1 cellular context compared by ENCODE assay signal in the genomic region with DNA sequence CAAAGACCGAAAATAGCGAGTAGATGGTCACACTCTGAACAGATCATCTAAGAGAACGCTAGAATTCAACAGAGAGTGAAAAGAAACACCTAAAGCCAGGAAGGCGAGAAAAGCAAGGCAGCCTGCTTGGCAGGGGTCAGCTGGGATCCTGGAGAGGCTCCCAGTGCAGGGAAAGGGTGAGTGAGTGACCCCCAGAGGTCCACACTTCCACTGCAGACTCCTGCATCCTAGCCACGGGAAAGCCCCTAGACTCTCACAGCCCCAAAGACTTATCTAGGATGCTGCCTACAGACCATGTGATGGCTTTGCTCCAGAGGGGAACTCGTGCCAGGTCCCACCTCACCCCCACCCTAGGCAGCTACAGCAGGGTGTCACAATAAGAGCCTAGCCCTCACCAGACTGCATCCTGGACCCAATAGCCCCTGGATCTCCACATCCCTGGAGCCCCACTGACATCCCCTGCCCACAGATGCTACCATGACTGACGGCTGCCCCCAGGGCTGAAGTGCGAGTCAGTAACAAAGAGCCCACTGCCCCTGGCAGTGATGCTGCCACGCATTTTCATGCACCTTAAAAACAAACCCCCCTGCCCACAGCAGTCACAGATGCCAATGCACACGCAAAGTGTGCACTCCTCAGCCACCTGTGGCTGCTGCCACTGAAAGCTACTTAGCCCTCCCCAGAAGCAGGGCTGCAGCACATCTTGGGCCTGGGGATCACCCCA.
TF ChIP-seq lines count a peak whose summit lies in the region.

No MANE protein-coding gene starts in this region.

TF ChIP-seq in GM23338, 12 proteins besides CTCF, POLR2A, EP300 and RAD21 (continued from another document):
- TF ChIP-seq ZNF462 (CRISPR knock-in tag; IDR thresholded peaks at IDR 0.05) = no peak
- no peak for TF ChIP-seq ZNF114 (CRISPR knock-in tag; IDR thresholded peaks at IDR 0.05)
- no peak for TF ChIP-seq EZH2 (IDR thresholded peaks at IDR 0.05; ENCODE audit: low read depth, unreplicated experiment)
- TF ChIP-seq, protein P1, sequence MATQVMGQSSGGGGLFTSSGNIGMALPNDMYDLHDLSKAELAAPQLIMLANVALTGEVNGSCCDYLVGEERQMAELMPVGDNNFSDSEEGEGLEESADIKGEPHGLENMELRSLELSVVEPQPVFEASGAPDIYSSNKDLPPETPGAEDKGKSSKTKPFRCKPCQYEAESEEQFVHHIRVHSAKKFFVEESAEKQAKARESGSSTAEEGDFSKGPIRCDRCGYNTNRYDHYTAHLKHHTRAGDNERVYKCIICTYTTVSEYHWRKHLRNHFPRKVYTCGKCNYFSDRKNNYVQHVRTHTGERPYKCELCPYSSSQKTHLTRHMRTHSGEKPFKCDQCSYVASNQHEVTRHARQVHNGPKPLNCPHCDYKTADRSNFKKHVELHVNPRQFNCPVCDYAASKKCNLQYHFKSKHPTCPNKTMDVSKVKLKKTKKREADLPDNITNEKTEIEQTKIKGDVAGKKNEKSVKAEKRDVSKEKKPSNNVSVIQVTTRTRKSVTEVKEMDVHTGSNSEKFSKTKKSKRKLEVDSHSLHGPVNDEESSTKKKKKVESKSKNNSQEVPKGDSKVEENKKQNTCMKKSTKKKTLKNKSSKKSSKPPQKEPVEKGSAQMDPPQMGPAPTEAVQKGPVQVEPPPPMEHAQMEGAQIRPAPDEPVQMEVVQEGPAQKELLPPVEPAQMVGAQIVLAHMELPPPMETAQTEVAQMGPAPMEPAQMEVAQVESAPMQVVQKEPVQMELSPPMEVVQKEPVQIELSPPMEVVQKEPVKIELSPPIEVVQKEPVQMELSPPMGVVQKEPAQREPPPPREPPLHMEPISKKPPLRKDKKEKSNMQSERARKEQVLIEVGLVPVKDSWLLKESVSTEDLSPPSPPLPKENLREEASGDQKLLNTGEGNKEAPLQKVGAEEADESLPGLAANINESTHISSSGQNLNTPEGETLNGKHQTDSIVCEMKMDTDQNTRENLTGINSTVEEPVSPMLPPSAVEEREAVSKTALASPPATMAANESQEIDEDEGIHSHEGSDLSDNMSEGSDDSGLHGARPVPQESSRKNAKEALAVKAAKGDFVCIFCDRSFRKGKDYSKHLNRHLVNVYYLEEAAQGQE (IDR thresholded peaks at IDR 0.05; ENCODE audit: unreplicated experiment) = no peak
- no peak for TF ChIP-seq CREB1 (CRISPR knock-in tag; IDR thresholded peaks at IDR 0.05; ENCODE audit: low read depth)
- TF ChIP-seq NANOG (IDR thresholded peaks at IDR 0.05; ENCODE audit: borderline replicate concordance) = no peak
- TF ChIP-seq STAT1 (IDR thresholded peaks at IDR 0.05; ENCODE audit: unreplicated experiment) = no peak
- TF ChIP-seq JUNB (IDR thresholded peaks at IDR 0.05; ENCODE audit: unreplicated experiment) = no peak
- TF ChIP-seq EZH2phosphoT487 (IDR thresholded peaks at IDR 0.05; ENCODE audit: unreplicated experiment) = no peak
- no peak for TF ChIP-seq ZNF331 (CRISPR knock-in tag; IDR thresholded peaks at IDR 0.05; ENCODE audit: low read depth)
- TF ChIP-seq, protein P2, sequence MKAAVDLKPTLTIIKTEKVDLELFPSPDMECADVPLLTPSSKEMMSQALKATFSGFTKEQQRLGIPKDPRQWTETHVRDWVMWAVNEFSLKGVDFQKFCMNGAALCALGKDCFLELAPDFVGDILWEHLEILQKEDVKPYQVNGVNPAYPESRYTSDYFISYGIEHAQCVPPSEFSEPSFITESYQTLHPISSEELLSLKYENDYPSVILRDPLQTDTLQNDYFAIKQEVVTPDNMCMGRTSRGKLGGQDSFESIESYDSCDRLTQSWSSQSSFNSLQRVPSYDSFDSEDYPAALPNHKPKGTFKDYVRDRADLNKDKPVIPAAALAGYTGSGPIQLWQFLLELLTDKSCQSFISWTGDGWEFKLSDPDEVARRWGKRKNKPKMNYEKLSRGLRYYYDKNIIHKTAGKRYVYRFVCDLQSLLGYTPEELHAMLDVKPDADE (IDR thresholded peaks at IDR 0.05) = no peak
